In genomic region chr7:1707756-1708611, GRCh38 we compare ENCODE assay signal across 1 cellular context.
TF ChIP-seq lines count a peak whose summit lies in the region.

No MANE protein-coding gene starts in this region.

TF ChIP-seq in K562, 482 proteins besides CTCF, POLR2A, EP300 and RAD21:
- TF ChIP-seq ZC3H11A (IDR thresholded peaks at IDR 0.05; ENCODE audit: low read depth, low read length) (no peak), ZNF3 (CRISPR knock-in tag; IDR thresholded peaks at IDR 0.05) (no peak), RERE (CRISPR knock-in tag; IDR thresholded peaks at IDR 0.05; ENCODE audit: borderline replicate concordance) (no peak), EHMT2 (IDR thresholded peaks at IDR 0.05) (no peak), MAZ (CRISPR knock-in tag; conservative IDR thresholded peaks at IDR 0.05 in 1 of 2, IDR thresholded peaks at IDR 0.05 in 1 of 2) (no peak), ZBTB43 (CRISPR knock-in tag; IDR thresholded peaks at IDR 0.05) (no peak), BCOR (IDR thresholded peaks at IDR 0.05) (peak; percentile 95), SAP30 (IDR thresholded peaks at IDR 0.05; ENCODE audit: borderline replicate concordance, insufficient read depth, low read depth, low read length, poor library complexity, severe bottlenecking) (no peak), NEUROD1 (IDR thresholded peaks at IDR 0.05; ENCODE audit: borderline replicate concordance, low read depth, low read length, partially characterized antibody) (no peak), HIVEP1 (CRISPR knock-in tag; IDR thresholded peaks at IDR 0.05) (no peak), HMG20B (CRISPR knock-in tag; IDR thresholded peaks at IDR 0.05) (no peak), ZNF124 (CRISPR knock-in tag; IDR thresholded peaks at IDR 0.05) (no peak), ARHGAP35 (IDR thresholded peaks at IDR 0.05; ENCODE audit: partially characterized antibody) (no peak), ADNP (tag; IDR thresholded peaks at IDR 0.05) (peak; percentile 25; the same call in 1 of the 2 replicates), DMBX1 (CRISPR knock-in tag; IDR thresholded peaks at IDR 0.05; ENCODE audit: borderline replicate concordance) (no peak)
- TF ChIP-seq, protein P1, sequence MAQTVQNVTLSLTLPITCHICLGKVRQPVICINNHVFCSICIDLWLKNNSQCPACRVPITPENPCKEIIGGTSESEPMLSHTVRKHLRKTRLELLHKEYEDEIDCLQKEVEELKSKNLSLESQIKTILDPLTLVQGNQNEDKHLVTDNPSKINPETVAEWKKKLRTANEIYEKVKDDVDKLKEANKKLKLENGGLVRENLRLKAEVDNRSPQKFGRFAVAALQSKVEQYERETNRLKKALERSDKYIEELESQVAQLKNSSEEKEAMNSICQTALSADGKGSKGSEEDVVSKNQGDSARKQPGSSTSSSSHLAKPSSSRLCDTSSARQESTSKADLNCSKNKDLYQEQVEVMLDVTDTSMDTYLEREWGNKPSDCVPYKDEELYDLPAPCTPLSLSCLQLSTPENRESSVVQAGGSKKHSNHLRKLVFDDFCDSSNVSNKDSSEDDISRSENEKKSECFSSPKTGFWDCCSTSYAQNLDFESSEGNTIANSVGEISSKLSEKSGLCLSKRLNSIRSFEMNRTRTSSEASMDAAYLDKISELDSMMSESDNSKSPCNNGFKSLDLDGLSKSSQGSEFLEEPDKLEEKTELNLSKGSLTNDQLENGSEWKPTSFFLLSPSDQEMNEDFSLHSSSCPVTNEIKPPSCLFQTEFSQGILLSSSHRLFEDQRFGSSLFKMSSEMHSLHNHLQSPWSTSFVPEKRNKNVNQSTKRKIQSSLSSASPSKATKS (CRISPR knock-in tag; IDR thresholded peaks at IDR 0.05), result no peak
